Comparison of ENCODE assay signal across 21 cellular contexts in genomic region chr11:106397787-106398355, GRCh38.
DNase-seq lines count a peak whose midpoint lies in the region; ATAC-seq and TF ChIP-seq lines count a peak whose summit lies in the region.
"Had no signal": no experiment of that assay in that cellular context is flagged by ENCODE, and none has a peak within 500 bp of the region (broad histone marks: within the 10 kb centered on the region; RNA-seq: fewer than 3 reads in every experiment).

No MANE protein-coding gene starts in this region.

- H3K36me3 Mint-ChIP-seq in osteocyte (ENCODE audit: unreplicated experiment), result peaks cover 5% of the 10 kb centered on the region
- H3K36me3 Mint-ChIP-seq: stimulated activated memory B cell treated with anti-CD40 and anti-IgM and Interleukin-4, amounts not matched to agents 10 μg/mL and 1 μg/mL and 100 μg/mL, for 72 hours had no signal

- peak overlapping the region; percentile 27 for H3K4me3 Mint-ChIP-seq in osteocyte (ENCODE audit: unreplicated experiment)
- H3K4me3 Mint-ChIP-seq: activated CD4-positive, alpha-beta T cell treated with anti-CD3 and anti-CD28 coated beads, Interleukin-2, amount 10 ng/mL, durations not matched to agents 24 days and 14 days; mesothelial cell of epicardium; stimulated activated memory B cell treated with anti-CD40 and anti-IgM and Interleukin-4, amounts not matched to agents 10 μg/mL and 1 μg/mL and 100 μg/mL, for 72 hours had no signal

- H3K4me1 ChIP-seq in PC-3 (ENCODE audit: insufficient read depth, low read length) (peaks cover 43% of the 10 kb centered on the region), ectodermal cell (ENCODE audit: control insufficient read depth, insufficient read depth, low read length) (peaks cover 7% of the 10 kb centered on the region), Peyer's patch (no peaks in the 10 kb centered on the region)
- H3K4me1 ChIP-seq: colonic mucosa had no signal

- H3K27ac ChIP-seq in PC-3 (ENCODE audit: low read length) (peak overlapping the region; percentile 93), ectodermal cell (ENCODE audit: insufficient read depth, low read depth, low read length, poor library complexity, severe bottlenecking) (peak overlapping the region; percentile 42), Peyer's patch (no peak overlapping the region)
- H3K27ac ChIP-seq: colonic mucosa, thoracic aorta had no signal

- TF ChIP-seq POLR2A in Peyer's patch (IDR thresholded peaks at IDR 0.05), result no peak

- DNase-seq in AG20443 (ENCODE audit: low spot score) (peak; percentile 14), PC-3 (no peak), osteocyte (ENCODE audit: extremely low spot score, unreplicated experiment) (no peak), SHP77 treated with DMSO at 0.1 percent for 48 hours (lab: John Stamatoyannopoulos, UW) (no peak), OCI-M2 (lab: John Stamatoyannopoulos, UW; ENCODE audit: unreplicated experiment) (no peak), DMS 273 (lab: John Stamatoyannopoulos, UW; ENCODE audit: unreplicated experiment) (no peak), Peyer's patch (no peak)
- DNase-seq: activated CD4-positive, alpha-beta T cell treated with anti-CD3 and anti-CD28 coated beads, Interleukin-2, amount 10 ng/mL, durations not matched to agents 24 days and 14 days; activated CD8-positive, alpha-beta memory T cell treated with anti-CD3 and anti-CD28 coated beads, Interleukin-2, amount 50 U/mL, for 4 hours; activated gamma-delta T cell; aorta; colonic mucosa; foreskin keratinocyte; Kasumi-1; NCI-H1417 treated with DMSO at 0.1 percent for 48 hours; NCI-H774; stimulated activated CD4-positive, alpha-beta T cell treated with anti-CD3 and anti-CD28 coated beads, Interleukin-15, amount 100 ng/mL, for 24 hours had no signal

- H3K9me2 ChIP-seq in PC-3 (replicated peaks; ENCODE audit: low read length), result no peaks in the 10 kb centered on the region

- H3K4me3 ChIP-seq in PC-3 (ENCODE audit: low read length), result peak overlapping the region; percentile 41; the same call in 1 of the 2 replicates
- no peak overlapping the region for H3K4me3 ChIP-seq in ectodermal cell (ENCODE audit: insufficient read depth, low read depth, low read length)
- H3K4me3 ChIP-seq in Peyer's patch, result no peak overlapping the region
- H3K4me3 ChIP-seq: colonic mucosa, thoracic aorta had no signal

- H3K27me3 ChIP-seq in PC-3 (ENCODE audit: low read length), result no peaks in the 10 kb centered on the region
- H3K27me3 ChIP-seq in ectodermal cell (ENCODE audit: control insufficient read depth, insufficient read depth, low read length, poor library complexity, severe bottlenecking), result no peaks in the 10 kb centered on the region
- H3K27me3 ChIP-seq in Peyer's patch, result no peaks in the 10 kb centered on the region
- H3K27me3 ChIP-seq: colonic mucosa, foreskin keratinocyte had no signal

- H3K79me2 ChIP-seq in PC-3 (ENCODE audit: low read length), result no peaks in the 10 kb centered on the region

- H3K4me2 ChIP-seq in PC-3 (ENCODE audit: low read length), result peak overlapping the region; percentile 78

- peaks cover 46% of the 10 kb centered on the region for H3K4me1 Mint-ChIP-seq in osteocyte (ENCODE audit: unreplicated experiment)
- H3K4me1 Mint-ChIP-seq: activated CD4-positive, alpha-beta T cell treated with anti-CD3 and anti-CD28 coated beads, Interleukin-2, amount 10 ng/mL, durations not matched to agents 24 days and 14 days; stimulated activated memory B cell treated with anti-CD40 and anti-IgM and Interleukin-4, amounts not matched to agents 10 μg/mL and 1 μg/mL and 100 μg/mL, for 72 hours had no signal

- ATAC-seq in PC-3, result no peak
- ATAC-seq: stimulated activated memory B cell treated with anti-CD40 and anti-IgM and Interleukin-4, amounts not matched to agents 10 μg/mL and 1 μg/mL and 100 μg/mL, for 72 hours had no signal

- H4K20me1 ChIP-seq in PC-3 (ENCODE audit: low read length), result no peaks in the 10 kb centered on the region

- TF ChIP-seq CTCF in PC-3 (conservative IDR thresholded peaks at IDR 0.05; ENCODE audit: low read depth, low read length), result no peak
- TF ChIP-seq CTCF in osteocyte (IDR thresholded peaks at IDR 0.05), result no peak
- no peak for TF ChIP-seq CTCF in Peyer's patch (IDR thresholded peaks at IDR 0.05)

- peak overlapping the region; percentile 41 for H2AFZ ChIP-seq in PC-3 (ENCODE audit: low read length)

- intact Hi-C loops in PC-3 (cut with micrococcal nuclease), result loop anchor here (1.0 to 10.0 kb wide), 7 partner anchors 29 to 607 kb away; no protein-coding TSS in a partner anchor

- POLR2A ChIA-PET in PC-3 (lab: Charles Lee; ENCODE audit: unreplicated experiment), result no interaction called here

- no peaks in the 10 kb centered on the region for H3K27me3 Mint-ChIP-seq in osteocyte (ENCODE audit: unreplicated experiment)
- H3K27me3 Mint-ChIP-seq: activated CD4-positive, alpha-beta T cell treated with anti-CD3 and anti-CD28 coated beads, Interleukin-2, amount 10 ng/mL, durations not matched to agents 24 days and 14 days; stimulated activated memory B cell treated with anti-CD40 and anti-IgM and Interleukin-4, amounts not matched to agents 10 μg/mL and 1 μg/mL and 100 μg/mL, for 72 hours had no signal

- BruUV-seq in PC-3 (replicated peaks; lab: Mats Ljungman, UMichigan), result no TSS peak

- peaks cover 6% of the 10 kb centered on the region for H3K9me3 Mint-ChIP-seq in osteocyte (ENCODE audit: unreplicated experiment)

- peaks cover 11% of the 10 kb centered on the region; the same call in 1 of the 2 replicates for H3K36me3 ChIP-seq in PC-3 (ENCODE audit: low read depth, low read length)
- no peaks in the 10 kb centered on the region for H3K36me3 ChIP-seq in ectodermal cell (ENCODE audit: control insufficient read depth, insufficient read depth, low read length)
- H3K36me3 ChIP-seq in Peyer's patch, result no peaks in the 10 kb centered on the region
- H3K36me3 ChIP-seq: colonic mucosa, thoracic aorta had no signal

- H3K27ac Mint-ChIP-seq in osteocyte (ENCODE audit: unreplicated experiment), result peak overlapping the region; percentile 92
- H3K27ac Mint-ChIP-seq: activated CD4-positive, alpha-beta T cell treated with anti-CD3 and anti-CD28 coated beads, Interleukin-2, amount 10 ng/mL, durations not matched to agents 24 days and 14 days; stimulated activated memory B cell treated with anti-CD40 and anti-IgM and Interleukin-4, amounts not matched to agents 10 μg/mL and 1 μg/mL and 100 μg/mL, for 72 hours had no signal

- 73 to 77% methylated on average over 8 to 9 of the region's 9 CpGs for WGBS in ectodermal cell, 2 experiments

- H3K9me3 ChIP-seq in PC-3 (ENCODE audit: low read length) (peaks cover 16% of the 10 kb centered on the region), ectodermal cell (ENCODE audit: control insufficient read depth, low read length) (no peaks in the 10 kb centered on the region), Peyer's patch (no peaks in the 10 kb centered on the region)
- H3K9me3 ChIP-seq: colonic mucosa, thoracic aorta had no signal

- CTCF ChIA-PET in PC-3 (lab: Charles Lee), result no interaction called here

- H3K9ac ChIP-seq in PC-3 (ENCODE audit: low read length), result peak overlapping the region; percentile 65

- peaks cover 16% of the 10 kb centered on the region for H3F3A ChIP-seq in PC-3 (ENCODE audit: low read length, unreplicated experiment)

Comparison
In these comparisons a context has a peak if more than half of its experiments do, and no peak if none do; other contexts are left out.
1. H3K27ac ChIP-seq: peak in PC-3 (single experiment) and ectodermal cell (single experiment); none in Peyer's patch (0 of 4).